In the genomic region with DNA sequence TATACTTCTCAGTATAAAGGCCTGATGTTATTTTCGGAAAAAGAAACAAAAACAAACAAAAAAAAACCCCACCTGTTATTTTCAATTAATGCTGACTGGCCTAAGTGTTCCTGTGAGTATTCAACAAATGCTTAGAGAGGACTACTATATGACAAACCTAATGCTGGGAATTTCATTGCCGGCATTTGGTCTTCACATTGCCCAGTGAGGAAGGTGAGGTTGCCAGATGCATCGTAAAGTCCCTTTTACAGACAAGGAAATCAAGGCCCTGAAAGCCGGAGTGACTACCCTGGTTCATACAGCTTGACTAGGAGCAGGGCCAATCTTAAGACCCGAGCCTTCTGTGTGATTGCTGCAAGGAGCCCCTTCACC, we compare ENCODE assay signal across 8 cellular contexts. TPM values are rescaled to one million over a fixed set of nuclear protein-coding genes. Genes with fewer than 3 reads are reported as not detected.
DNase-seq lines count a peak whose midpoint lies in the region; ATAC-seq and FAIRE-seq lines count a peak whose summit lies in the region.

No MANE protein-coding gene starts in this region.

- peak overlapping the region; percentile 34 for H3K27ac ChIP-seq in right cardiac atrium (ENCODE audit: low read length)

- H3K27me3 ChIP-seq in right cardiac atrium (ENCODE audit: control insufficient read depth, insufficient read depth) = no peaks in the 10 kb centered on the region

- H3K9me3 Mint-ChIP-seq in activated CD4-positive, alpha-beta T cell treated with anti-CD3 and anti-CD28 coated beads, Interleukin-2, amount 10 ng/mL, durations not matched to agents 24 days and 14 days = no peaks in the 10 kb centered on the region
- no peaks in the 10 kb centered on the region for H3K9me3 Mint-ChIP-seq in stimulated activated memory B cell treated with anti-CD40 and anti-IgM and Interleukin-4, amounts not matched to agents 10 μg/mL and 1 μg/mL and 100 μg/mL, for 72 hours

- DNase-seq in activated CD4-positive, alpha-beta T cell treated with anti-CD3 and anti-CD28 coated beads, Interleukin-2, amount 10 ng/mL, durations not matched to agents 24 days and 14 days = no peak
- DNase-seq in activated CD4-positive, alpha-beta T cell treated with anti-CD3 and anti-CD28 coated beads, Interleukin-2, amount 50 U/mL, for 4 hours = no peak
- no peak for DNase-seq in right cardiac atrium
- DNase-seq in activated gamma-delta T cell (lab: John Stamatoyannopoulos, UW) = no peak

- peak overlapping the region; percentile 98 for H3K4me3 Mint-ChIP-seq in activated CD4-positive, alpha-beta T cell treated with anti-CD3 and anti-CD28 coated beads, Interleukin-2, amount 10 ng/mL, durations not matched to agents 24 days and 14 days
- peak overlapping the region; percentile 94 for H3K4me3 Mint-ChIP-seq in stimulated activated memory B cell treated with anti-CD40 and anti-IgM and Interleukin-4, amounts not matched to agents 10 μg/mL and 1 μg/mL and 100 μg/mL, for 72 hours

- peak overlapping the region; percentile 96 for H3K27ac Mint-ChIP-seq in activated CD4-positive, alpha-beta T cell treated with anti-CD3 and anti-CD28 coated beads, Interleukin-2, amount 10 ng/mL, durations not matched to agents 24 days and 14 days
- peak overlapping the region; percentile 94 for H3K27ac Mint-ChIP-seq in stimulated activated memory B cell treated with anti-CD40 and anti-IgM and Interleukin-4, amounts not matched to agents 10 μg/mL and 1 μg/mL and 100 μg/mL, for 72 hours

- no peaks in the 10 kb centered on the region for H3K4me1 ChIP-seq in right cardiac atrium (ENCODE audit: control insufficient read depth, insufficient read depth, low read length)

- H3K27me3 Mint-ChIP-seq in activated CD4-positive, alpha-beta T cell treated with anti-CD3 and anti-CD28 coated beads, Interleukin-2, amount 10 ng/mL, durations not matched to agents 24 days and 14 days = no peaks in the 10 kb centered on the region
- H3K27me3 Mint-ChIP-seq in stimulated activated memory B cell treated with anti-CD40 and anti-IgM and Interleukin-4, amounts not matched to agents 10 μg/mL and 1 μg/mL and 100 μg/mL, for 72 hours = no peaks in the 10 kb centered on the region

- no peak for ATAC-seq in right cardiac atrium
- no peak for ATAC-seq in stimulated activated memory B cell treated with anti-CD40 and anti-IgM and Interleukin-4, amounts not matched to agents 10 μg/mL and 1 μg/mL and 100 μg/mL, for 72 hours
- no peak for ATAC-seq in HG03045 (IDR thresholded peaks at IDR 0.05; ENCODE audit: unreplicated experiment)
- no peak for ATAC-seq in GM19452 (IDR thresholded peaks at IDR 0.05; ENCODE audit: unreplicated experiment)

- FAIRE-seq in TTC549 (lab: Jason Lieb, UNC) = peak; percentile 22

- H3K9me3 ChIP-seq in right cardiac atrium (ENCODE audit: control insufficient read depth, low read length) = no peaks in the 10 kb centered on the region

- intact Hi-C loops in activated CD4-positive, alpha-beta T cell treated with anti-CD3 and anti-CD28 coated beads, Interleukin-2, amount 10 ng/mL, durations not matched to agents 24 days and 14 days (cut with micrococcal nuclease) = loop anchor here (5.0 kb wide), 1 partner anchor 77 kb away; the partner anchor contains the start of gene SH2D2A
- intact Hi-C loops in right cardiac atrium (cut with DNase I) = no loop called here

- H3K4me1 Mint-ChIP-seq in activated CD4-positive, alpha-beta T cell treated with anti-CD3 and anti-CD28 coated beads, Interleukin-2, amount 10 ng/mL, durations not matched to agents 24 days and 14 days = peaks cover 20% of the 10 kb centered on the region
- peaks cover 44% of the 10 kb centered on the region for H3K4me1 Mint-ChIP-seq in stimulated activated memory B cell treated with anti-CD40 and anti-IgM and Interleukin-4, amounts not matched to agents 10 μg/mL and 1 μg/mL and 100 μg/mL, for 72 hours

- peak overlapping the region; percentile 52 for H3K4me3 ChIP-seq in right cardiac atrium (ENCODE audit: low read length)

- H3K36me3 Mint-ChIP-seq in activated CD4-positive, alpha-beta T cell treated with anti-CD3 and anti-CD28 coated beads, Interleukin-2, amount 10 ng/mL, durations not matched to agents 24 days and 14 days (ENCODE audit: low read depth) = peaks cover 62% of the 10 kb centered on the region
- peaks cover 75% of the 10 kb centered on the region for H3K36me3 Mint-ChIP-seq in stimulated activated memory B cell treated with anti-CD40 and anti-IgM and Interleukin-4, amounts not matched to agents 10 μg/mL and 1 μg/mL and 100 μg/mL, for 72 hours

- WGBS in right cardiac atrium = 23% methylated on average over 5 of the region's 5 CpGs

RNA-seq across cellular contexts. Expression of gene MRPL24, which starts 0.6 kb away (rescaled TPM):
- 134 and 135 TPM in 2 replicates for total RNA-seq in activated CD4-positive, alpha-beta T cell treated with anti-CD3 and anti-CD28 coated beads, Interleukin-2, amount 10 ng/mL, durations not matched to agents 24 days and 14 days
- total RNA-seq in right cardiac atrium = 10 to 100 TPM; 63.4 to 88.5 (median 74.9) TPM
- polyA plus RNA-seq in right cardiac atrium = 145 TPM

RNA-seq across cellular contexts. Expression of gene HDGF, which starts 11.2 kb away (rescaled TPM):
- 360 and 367 TPM in 2 replicates for total RNA-seq in activated CD4-positive, alpha-beta T cell treated with anti-CD3 and anti-CD28 coated beads, Interleukin-2, amount 10 ng/mL, durations not matched to agents 24 days and 14 days
- 100 to 1,000 TPM; 148 to 171 (median 162) TPM for total RNA-seq in right cardiac atrium
- polyA plus RNA-seq in right cardiac atrium = 124 TPM

RNA-seq across cellular contexts. Expression of gene ISG20L2, which starts 11.7 kb away (rescaled TPM):
- total RNA-seq in activated CD4-positive, alpha-beta T cell treated with anti-CD3 and anti-CD28 coated beads, Interleukin-2, amount 10 ng/mL, durations not matched to agents 24 days and 14 days = 75.4 and 83.1 TPM in 2 replicates
- total RNA-seq in right cardiac atrium = 10 to 100 TPM; 13.0 to 23.0 (median 13.9) TPM
- polyA plus RNA-seq in right cardiac atrium = 9.2 TPM

RNA-seq across cellular contexts. Expression of gene METTL25B, which starts 12.0 kb away (rescaled TPM):
- 35.9 and 40.5 TPM in 2 replicates for total RNA-seq in activated CD4-positive, alpha-beta T cell treated with anti-CD3 and anti-CD28 coated beads, Interleukin-2, amount 10 ng/mL, durations not matched to agents 24 days and 14 days
- total RNA-seq in right cardiac atrium = 10 to 100 TPM; 14.4 to 19.7 (median 17.3) TPM
- 18.8 TPM for polyA plus RNA-seq in right cardiac atrium

RNA-seq across cellular contexts. Expression of gene PRCC, which starts 27.0 kb away (rescaled TPM):
- 106 and 120 TPM in 2 replicates for total RNA-seq in activated CD4-positive, alpha-beta T cell treated with anti-CD3 and anti-CD28 coated beads, Interleukin-2, amount 10 ng/mL, durations not matched to agents 24 days and 14 days
- 10 to 100 TPM; 36.3 to 47.1 (median 44.1) TPM for total RNA-seq in right cardiac atrium
- 36.0 TPM for polyA plus RNA-seq in right cardiac atrium
